31 cellular contexts compared by ENCODE assay signal in the genomic region with DNA sequence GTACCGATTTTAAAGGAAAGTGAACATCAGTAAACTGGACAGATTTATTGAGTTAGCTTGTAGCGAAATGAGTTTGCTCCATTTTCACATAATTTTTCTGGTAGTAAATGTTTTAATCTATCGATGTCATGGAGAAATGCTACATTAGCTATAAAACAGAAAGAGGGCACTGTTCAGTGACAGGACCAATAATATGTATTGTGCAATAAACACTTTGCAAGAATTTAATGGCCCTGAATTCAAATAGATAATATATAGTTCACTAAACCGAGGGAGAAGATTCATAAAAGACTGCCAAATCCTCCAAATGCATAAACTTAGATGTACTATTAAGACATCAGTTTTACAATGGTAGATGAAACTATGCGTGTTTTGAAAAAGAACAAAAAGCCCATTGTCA.
"Had no signal": no experiment of that assay in that cellular context is flagged by ENCODE, and none has a peak within 500 bp of the region (broad histone marks: within the 10 kb centered on the region; RNA-seq: fewer than 3 reads in every experiment).

No MANE protein-coding gene starts in this region.

- H3K36me3 Mint-ChIP-seq: activated CD4-positive, alpha-beta memory T cell treated with anti-CD3 and anti-CD28 coated beads for 36 hours; activated CD8-positive, alpha-beta memory T cell treated with anti-CD3 and anti-CD28 coated beads, Interleukin-2, amount 10 ng/mL, durations not matched to agents 7 days and 5 days; activated naive CD4-positive, alpha-beta T cell treated with anti-CD3 and anti-CD28 coated beads, Interleukin-2, amount 10 ng/mL, durations not matched to agents 7 days and 5 days; activated naive CD4-positive, alpha-beta T cell treated with anti-CD3 and anti-CD28 coated beads, Interleukin-2, amount 50 U/mL, for 72 hours; activated naive CD8-positive, alpha-beta T cell treated with anti-CD3 and anti-CD28 coated beads, Interleukin-2, amount 10 ng/mL, durations not matched to agents 7 days and 5 days; T-cell had no signal

- DNase-seq: activated CD4-positive, alpha-beta memory T cell treated with anti-CD3 and anti-CD28 coated beads for 36 hours; activated CD4-positive, alpha-beta T cell treated with anti-CD3 and anti-CD28 coated beads for 36 hours; activated CD4-positive, alpha-beta T cell treated with anti-CD3 and anti-CD28 coated beads, Interleukin-2, amount 10 ng/mL, durations not matched to agents 24 days and 14 days; activated CD4-positive, CD25-positive, alpha-beta regulatory T cell; activated CD4-positive, CD25-positive, alpha-beta regulatory T cell treated with anti-CD3 and anti-CD28 coated beads, Interleukin-2, amount 50 U/mL, for 72 hours; activated CD8-positive, alpha-beta memory T cell treated with anti-CD3 and anti-CD28 coated beads, Interleukin-2, amount 10 ng/mL, durations not matched to agents 7 days and 5 days; activated CD8-positive, alpha-beta memory T cell treated with anti-CD3 and anti-CD28 coated beads, Interleukin-2, amount 50 U/mL, for 4 hours; activated CD8-positive, alpha-beta T cell treated with anti-CD3 and anti-CD28 coated beads, Interleukin-2, amount 10 ng/mL, durations not matched to agents 7 days and 5 days; activated effector memory CD4-positive, alpha-beta T cell treated with anti-CD3 and anti-CD28 coated beads, Interleukin-2, amount 50 U/mL, for 16 hours; activated naive CD4-positive, alpha-beta T cell treated with anti-CD3 and anti-CD28 coated beads, Interleukin-2, amount 10 ng/mL, durations not matched to agents 7 days and 5 days; activated naive CD8-positive, alpha-beta T cell treated with anti-CD3 and anti-CD28 coated beads, Interleukin-2, amount 10 ng/mL, durations not matched to agents 7 days and 5 days; activated T-cell treated with anti-CD3 and anti-CD28 coated beads, Interleukin-2, amount 50 U/mL, for 1 hour; activated T-cell treated with anti-CD3 and anti-CD28 coated beads, Interleukin-2, amount 50 U/mL, for 48 hours; central memory CD4-positive, alpha-beta T cell; cerebellar nuclear complex; colonic mucosa; effector CD8-positive, alpha-beta T cell; foreskin fibroblast; gastrocnemius medialis; SW 1271; T-cell had no signal

- H3K4me1 Mint-ChIP-seq: activated CD4-positive, alpha-beta T cell treated with anti-CD3 and anti-CD28 coated beads for 36 hours; activated CD4-positive, alpha-beta T cell treated with anti-CD3 and anti-CD28 coated beads, Interleukin-2, amount 10 ng/mL, durations not matched to agents 24 days and 14 days; activated CD8-positive, alpha-beta memory T cell treated with anti-CD3 and anti-CD28 coated beads, Interleukin-2, amount 10 ng/mL, durations not matched to agents 7 days and 5 days; activated naive CD4-positive, alpha-beta T cell treated with anti-CD3 and anti-CD28 coated beads, Interleukin-2, amount 10 ng/mL, durations not matched to agents 7 days and 5 days; activated naive CD8-positive, alpha-beta T cell treated with anti-CD3 and anti-CD28 coated beads, Interleukin-2, amount 10 ng/mL, durations not matched to agents 7 days and 5 days; T-cell had no signal

- H3K27ac ChIP-seq: ascending aorta, breast epithelium, cardiac muscle cell, colonic mucosa, gastrocnemius medialis had no signal

- H3K36me3 ChIP-seq: ascending aorta, breast epithelium, cardiac muscle cell, colonic mucosa, gastrocnemius medialis had no signal

- H3K4me3 ChIP-seq: ascending aorta, breast epithelium, cardiac muscle cell, colonic mucosa, gastrocnemius medialis had no signal

- H3K4me1 ChIP-seq: ascending aorta, breast epithelium, colonic mucosa, gastrocnemius medialis had no signal

- H3K9me3 Mint-ChIP-seq: activated naive CD8-positive, alpha-beta T cell treated with anti-CD3 and anti-CD28 coated beads, Interleukin-2, amount 10 ng/mL, durations not matched to agents 7 days and 5 days; activated T-helper 1 cell treated with anti-CD3 and anti-CD28 coated beads, Interleukin-12 subunit alpha, Interleukin-12 subunit beta, Interleukin-2, Interleukin-4 antibody, amounts not matched to agents 30 ng/mL and 10 ng/mL and 1 ng/mL, durations not matched to agents 14 hours and 24 hours and 36 hours; brain had no signal

- FAIRE-seq: endometrium had no signal

- ATAC-seq: activated CD4-positive, alpha-beta T cell treated with anti-CD3 and anti-CD28 coated beads for 36 hours; activated CD8-positive, alpha-beta memory T cell treated with anti-CD3 and anti-CD28 coated beads, Interleukin-2, amount 10 ng/mL, durations not matched to agents 7 days and 5 days; activated CD8-positive, alpha-beta T cell treated with anti-CD3 and anti-CD28 coated beads, Interleukin-2, amount 10 ng/mL, durations not matched to agents 7 days and 5 days; activated naive CD4-positive, alpha-beta T cell treated with anti-CD3 and anti-CD28 coated beads, Interleukin-2, amount 50 U/mL, for 72 hours; esophagus mucosa; gastrocnemius medialis; T-cell had no signal

- H3K27me3 Mint-ChIP-seq: activated CD4-positive, alpha-beta memory T cell treated with anti-CD3 and anti-CD28 coated beads for 36 hours; activated CD4-positive, alpha-beta T cell treated with anti-CD3 and anti-CD28 coated beads for 36 hours; activated CD4-positive, alpha-beta T cell treated with anti-CD3 and anti-CD28 coated beads, Interleukin-2, amount 10 ng/mL, durations not matched to agents 24 days and 14 days; activated CD8-positive, alpha-beta memory T cell treated with anti-CD3 and anti-CD28 coated beads, Interleukin-2, amount 10 ng/mL, durations not matched to agents 7 days and 5 days; activated naive CD4-positive, alpha-beta T cell treated with anti-CD3 and anti-CD28 coated beads, Interleukin-2, amount 10 ng/mL, durations not matched to agents 7 days and 5 days; activated naive CD8-positive, alpha-beta T cell treated with anti-CD3 and anti-CD28 coated beads, Interleukin-2, amount 10 ng/mL, durations not matched to agents 7 days and 5 days; brain; T-cell had no signal

- H3K4me3 Mint-ChIP-seq: activated CD4-positive, alpha-beta memory T cell treated with anti-CD3 and anti-CD28 coated beads for 36 hours; activated CD4-positive, alpha-beta T cell treated with anti-CD3 and anti-CD28 coated beads for 36 hours; activated CD4-positive, alpha-beta T cell treated with anti-CD3 and anti-CD28 coated beads, Interleukin-2, amount 10 ng/mL, durations not matched to agents 24 days and 14 days; activated CD8-positive, alpha-beta memory T cell treated with anti-CD3 and anti-CD28 coated beads, Interleukin-2, amount 10 ng/mL, durations not matched to agents 7 days and 5 days; activated CD8-positive, alpha-beta T cell treated with anti-CD3 and anti-CD28 coated beads, Interleukin-2, amount 10 ng/mL, durations not matched to agents 7 days and 5 days; activated naive CD4-positive, alpha-beta T cell treated with anti-CD3 and anti-CD28 coated beads, Interleukin-2, amount 10 ng/mL, durations not matched to agents 7 days and 5 days; activated naive CD8-positive, alpha-beta T cell treated with anti-CD3 and anti-CD28 coated beads, Interleukin-2, amount 10 ng/mL, durations not matched to agents 7 days and 5 days; activated T-helper 1 cell treated with anti-CD3 and anti-CD28 coated beads, Interleukin-12 subunit alpha, Interleukin-12 subunit beta, Interleukin-2, Interleukin-4 antibody, amounts not matched to agents 30 ng/mL and 10 ng/mL and 1 ng/mL, durations not matched to agents 14 hours and 24 hours and 36 hours; brain; T-cell; T-helper 1 cell treated with Interleukin-12 subunit alpha and Interleukin-12 subunit beta and Interleukin-4 antibody, amounts not matched to agents 30 μg/mL and 1 μg/mL, for 36 hours had no signal

- H3K27ac Mint-ChIP-seq: activated CD4-positive, alpha-beta memory T cell treated with anti-CD3 and anti-CD28 coated beads for 36 hours; activated CD4-positive, alpha-beta T cell treated with anti-CD3 and anti-CD28 coated beads for 36 hours; activated CD4-positive, alpha-beta T cell treated with anti-CD3 and anti-CD28 coated beads, Interleukin-2, amount 10 ng/mL, durations not matched to agents 24 days and 14 days; activated CD8-positive, alpha-beta memory T cell treated with anti-CD3 and anti-CD28 coated beads, Interleukin-2, amount 10 ng/mL, durations not matched to agents 7 days and 5 days; activated CD8-positive, alpha-beta T cell treated with anti-CD3 and anti-CD28 coated beads, Interleukin-2, amount 10 ng/mL, durations not matched to agents 7 days and 5 days; activated naive CD4-positive, alpha-beta T cell treated with anti-CD3 and anti-CD28 coated beads, Interleukin-2, amount 10 ng/mL, durations not matched to agents 7 days and 5 days; activated naive CD4-positive, alpha-beta T cell treated with anti-CD3 and anti-CD28 coated beads, Interleukin-2, amount 50 U/mL, for 72 hours; activated naive CD8-positive, alpha-beta T cell treated with anti-CD3 and anti-CD28 coated beads, Interleukin-2, amount 10 ng/mL, durations not matched to agents 7 days and 5 days; activated T-helper 1 cell treated with anti-CD3 and anti-CD28 coated beads, Interleukin-12 subunit alpha, Interleukin-12 subunit beta, Interleukin-2, Interleukin-4 antibody, amounts not matched to agents 30 ng/mL and 10 ng/mL and 1 ng/mL, durations not matched to agents 14 hours and 24 hours and 36 hours; activated T-helper 2 cell treated with anti-CD3 and anti-CD28 coated beads, Interferon-gamma antibody, Interleukin-2, Interleukin-4, amounts not matched to agents 10 μg/mL and 5 μg/mL and 100 μg/mL, durations not matched to agents 14 hours and 24 hours and 36 hours; brain; T-cell; T-helper 1 cell treated with Interleukin-12 subunit alpha and Interleukin-12 subunit beta and Interleukin-4 antibody, amounts not matched to agents 30 μg/mL and 1 μg/mL, for 36 hours had no signal

- H3K27me3 ChIP-seq: ascending aorta, breast epithelium, cardiac muscle cell, colonic mucosa, gastrocnemius medialis had no signal

- H3K9me3 ChIP-seq: ascending aorta, breast epithelium, colonic mucosa, gastrocnemius medialis had no signal
